13 cellular contexts compared by ENCODE assay signal in genomic region chr3:129888739-129889138, GRCh38. TPM values are rescaled to one million over a fixed set of nuclear protein-coding genes. Genes with fewer than 3 reads are reported as not detected.
DNase-seq lines count a peak whose midpoint lies in the region; ATAC-seq, FAIRE-seq and TF ChIP-seq lines count a peak whose summit lies in the region.
"Had no signal": no experiment of that assay in that cellular context is flagged by ENCODE, and none has a peak within 500 bp of the region (broad histone marks: within the 10 kb centered on the region; RNA-seq: fewer than 3 reads in every experiment).

No MANE protein-coding gene starts in this region.

- BruUV-seq in HepG2 (replicated peaks; lab: Mats Ljungman, UMichigan), result no TSS peak

- H3K36me3 ChIP-seq in HepG2 (replicated peaks in 1 of 2; ENCODE audit: control insufficient read depth in 1 of 2, insufficient read depth in 2 of 2, low read length in 2 of 2), result no peaks in the 10 kb centered on the region
- no peaks in the 10 kb centered on the region for H3K36me3 ChIP-seq in right lobe of liver
- H3K36me3 ChIP-seq: heart right ventricle had no signal

- no peak for TF ChIP-seq POLR2A in HepG2 (IDR thresholded peaks at IDR 0.05; ENCODE audit: insufficient read depth in 1 of 2, low read depth in 2 of 2, low read length in 2 of 2)
- TF ChIP-seq POLR2A in right lobe of liver (IDR thresholded peaks at IDR 0.05), result no peak

- no peak for TF ChIP-seq EP300 in HepG2 (IDR thresholded peaks at IDR 0.05; ENCODE audit: low read depth in 2 of 2, low read length in 2 of 2)
- no peak for TF ChIP-seq EP300 in HepG2 (CRISPR knock-in tag; IDR thresholded peaks at IDR 0.05; ENCODE audit: borderline replicate concordance)

- TF ChIP-seq RAD21 in HepG2 (CRISPR knock-in tag; IDR thresholded peaks at IDR 0.05), result no peak

- peaks cover 39% of the 10 kb centered on the region for H3K79me2 ChIP-seq in HepG2 (ENCODE audit: insufficient read depth, low read length)

- H3K9ac ChIP-seq in HepG2 (ENCODE audit: insufficient read depth, low read depth, low read length), result no peak overlapping the region

- no peak overlapping the region for H2AFZ ChIP-seq in HepG2 (ENCODE audit: low read length)

- 84% methylated on average over 4 of the region's 4 CpGs for WGBS in HepG2 (ENCODE audit: low lambda C conversion rate)
- 40% methylated on average over 1 of the region's 4 CpGs for WGBS in right lobe of liver (ENCODE audit: insufficient coverage, low coverage, low lambda C conversion rate, missing lambda C conversion rate)

- H3K4me3 ChIP-seq in HepG2 (replicated peaks in 1 of 3; ENCODE audit: insufficient read depth in 1 of 3, low read depth in 2 of 3, low read length in 3 of 3) (no peak overlapping the region), right lobe of liver (no peak overlapping the region), fibroblast of the aortic adventitia (ENCODE audit: low read depth, low read length) (no peak overlapping the region)
- H3K4me3 ChIP-seq: heart right ventricle had no signal

- no peaks in the 10 kb centered on the region for H4K20me1 ChIP-seq in HepG2 (ENCODE audit: insufficient read depth, low read length)

- H3K27me3 ChIP-seq in HepG2 (ENCODE audit: control insufficient read depth in 1 of 2, insufficient read depth in 2 of 2, low read length in 2 of 2) (no peaks in the 10 kb centered on the region; a peak in 1 of 5 replicates), right lobe of liver (no peaks in the 10 kb centered on the region)
- H3K27me3 ChIP-seq: BE2C, heart right ventricle had no signal

- intact Hi-C loops in HepG2 (cut with micrococcal nuclease; ENCODE audit: unreplicated experiment) (no loop called here), right lobe of liver (cut with DNase I) (no loop called here)

- CTCF ChIA-PET in HepG2 (lab: Yijun Ruan, JAX; ENCODE audit: low intra/inter-chr PET ratio, low total read pairs), result no interaction called here

- TF ChIP-seq CTCF in HepG2 (CRISPR knock-in tag; IDR thresholded peaks at IDR 0.05) (no peak), right lobe of liver (IDR thresholded peaks at IDR 0.05) (no peak), fibroblast of the aortic adventitia (IDR thresholded peaks at IDR 0.05; ENCODE audit: insufficient read depth, low read length) (no peak)

- no peak overlapping the region for H3K27ac ChIP-seq in HepG2 (ENCODE audit: extremely low read length, insufficient read depth, low read length)
- H3K27ac ChIP-seq in right lobe of liver, result no peak overlapping the region

- H3K9me3 ChIP-seq in HepG2 (ENCODE audit: low read length) (no peaks in the 10 kb centered on the region), right lobe of liver (no peaks in the 10 kb centered on the region)
- H3K9me3 ChIP-seq: BE2C, heart right ventricle had no signal

- in situ Hi-C loops in HepG2 (cut with HindIII; ENCODE audit: extremely low pct_ligation_motif_present, low pct_unique_long_range_greater_than_20kb), result no loop called here

- DNase-seq in HepG2 (ENCODE audit: low spot score) (no peak), right lobe of liver (no peak), SW480 (ENCODE audit: low spot score) (peak; percentile 85), fibroblast of the aortic adventitia (ENCODE audit: low read depth) (peak; percentile 89), urothelium cell line (ENCODE audit: low spot score) (peak; percentile 70), NCI-H82 (lab: John Stamatoyannopoulos, UW) (no peak)
- DNase-seq: activated CD4-positive, alpha-beta T cell treated with anti-CD3 and anti-CD28 coated beads, Interleukin-2, amount 10 ng/mL, durations not matched to agents 7 days and 5 days; BE2C; heart right ventricle had no signal

- H3K4me1 ChIP-seq in HepG2 (ENCODE audit: insufficient read depth, low read length), result peaks cover 40% of the 10 kb centered on the region
- peaks cover 0 to 14% (median 3%) of the 10 kb centered on the region in 4 donors for H3K4me1 ChIP-seq in right lobe of liver

- peak overlapping the region; percentile 24; the same call in 1 of the 2 replicates for H3K4me2 ChIP-seq in HepG2 (ENCODE audit: low read depth, low read length)

- POLR2A ChIA-PET in HepG2 (lab: Yijun Ruan, JAX), result no interaction called here

- FAIRE-seq in HepG2 (lab: Jason Lieb, UNC) (no peak), urothelium cell line (lab: Jason Lieb, UNC) (no peak)
- FAIRE-seq: bronchial epithelial cell had no signal

- ATAC-seq in HepG2 (no peak), right lobe of liver (no peak), GM21390 (IDR thresholded peaks at IDR 0.05; ENCODE audit: unreplicated experiment) (no peak), HG03159 (IDR thresholded peaks at IDR 0.05; ENCODE audit: unreplicated experiment) (no peak)
- ATAC-seq: heart right ventricle; natural killer cell treated with Interleukin-12 subunit alpha and Interleukin-12 subunit beta and Interleukin-15 and Interleukin-18, amount 100 ng/mL, for 72 hours had no signal

TF ChIP-seq in HepG2, 621 proteins besides CTCF, POLR2A, EP300 and RAD21:
- TF ChIP-seq ZNF556 (CRISPR knock-in tag; IDR thresholded peaks at IDR 0.05; ENCODE audit: borderline replicate concordance) (no peak), FOXA1 (IDR thresholded peaks at IDR 0.05) (no peak), FOXA1 (CRISPR knock-in tag; IDR thresholded peaks at IDR 0.05) (no peak), GABPA (IDR thresholded peaks at IDR 0.05; ENCODE audit: low read depth, low read length) (no peak), GABPA (CRISPR knock-in tag; IDR thresholded peaks at IDR 0.05; ENCODE audit: low read depth) (no peak), ZNF253 (CRISPR knock-in tag; IDR thresholded peaks at IDR 0.05; ENCODE audit: borderline replicate concordance) (no peak), KMT2B (CRISPR knock-in tag; IDR thresholded peaks at IDR 0.05) (no peak), GTF3A (CRISPR knock-in tag; conservative IDR thresholded peaks at IDR 0.05) (no peak), ETV5 (CRISPR knock-in tag; IDR thresholded peaks at IDR 0.05; ENCODE audit: borderline replicate concordance) (no peak), HDAC1 (CRISPR knock-in tag; IDR thresholded peaks at IDR 0.05) (no peak)

RNA-seq across cellular contexts. Expression of gene TMCC1, which starts 4.8 kb away (rescaled TPM):
- 12.1 and 14.8 TPM in 2 replicates for total RNA-seq in HepG2 (2016; rRNA removed; fragmentation: Illumina TruSeq; extraction: Trizol)
- total RNA-seq in HepG2 (2016; cell fraction: cytosol; rRNA removed; fragmentation: Illumina TruSeq; extraction: Trizol; ENCODE audit: low read depth), result 31.5 and 32.2 TPM in 2 replicates
- total RNA-seq in HepG2 (2016; cell fraction: insoluble cytoplasmic fraction; rRNA removed; fragmentation: Illumina TruSeq; extraction: Trizol), result 13.6 and 13.9 TPM in 2 replicates
- 19.2 and 21.3 TPM in 2 replicates for total RNA-seq in HepG2 (2016; cell fraction: membrane; rRNA removed; fragmentation: Illumina TruSeq; extraction: Trizol)
- 13.3 and 21.7 TPM in 2 replicates for total RNA-seq in HepG2 (2016; cell fraction: nucleus; rRNA removed; fragmentation: Illumina TruSeq; extraction: Trizol)
- polyA plus RNA-seq in HepG2 (2011; rRNA removed), result 264 and 329 TPM in 2 replicates
- polyA plus RNA-seq in HepG2 (2011; cell fraction: cytosol; rRNA removed), result 53.3 and 78.4 TPM in 2 replicates
- 43.5 and 164 TPM in 2 replicates for polyA plus RNA-seq in HepG2 (2011; cell fraction: nucleus; rRNA removed)
- 328 and 350 TPM in 2 replicates for polyA plus RNA-seq in HepG2 (2012)
- polyA plus RNA-seq in HepG2 (2016; cell fraction: cytosol; fragmentation: Illumina TruSeq; extraction: Trizol; ENCODE audit: low read depth), result 4.5 and 7.9 TPM in 2 replicates
- polyA plus RNA-seq in HepG2 (2016; cell fraction: insoluble cytoplasmic fraction; fragmentation: Illumina TruSeq; extraction: Trizol; ENCODE audit: low read depth), result 15.0 and 19.4 TPM in 2 replicates
- 13.3 and 13.8 TPM in 2 replicates for polyA plus RNA-seq in HepG2 (2016; cell fraction: membrane; fragmentation: Illumina TruSeq; extraction: Trizol; ENCODE audit: low read depth)
- polyA plus RNA-seq in HepG2 (2016; cell fraction: nucleus; fragmentation: Illumina TruSeq; extraction: Trizol; ENCODE audit: insufficient read depth, low read depth), result 9.7 and 13.0 TPM in 2 replicates
- polyA minus RNA-seq in HepG2 (2011; rRNA and poly(A)+ RNA removed; ENCODE audit: low replicate concordance), result 20.3 and 122 TPM in 2 replicates
- polyA minus RNA-seq in HepG2 (2011; cell fraction: cytosol; rRNA and poly(A)+ RNA removed), result 191 and 214 TPM in 2 replicates
- 100 and 245 TPM in 2 replicates for polyA minus RNA-seq in HepG2 (2011; cell fraction: nucleus; rRNA and poly(A)+ RNA removed)
- 100 to 1,000 TPM in 1 of 6 experiments, 10 to 100 TPM in 5; 21.7 to 124 (median 25.2) TPM for total RNA-seq in right lobe of liver
- 11.2 and 16.9 TPM in 2 replicates for total RNA-seq in fibroblast of the aortic adventitia (ENCODE audit: low replicate concordance)

Comparison
In these comparisons a context has a peak if more than half of its experiments do, and no peak if none do; other contexts are left out.
1. DNase-seq: peak in SW480 (single experiment), fibroblast of the aortic adventitia (single experiment) and urothelium cell line (single experiment); none in HepG2 (single experiment), right lobe of liver (0 of 3) and NCI-H82 (single experiment).